In the genomic region with DNA sequence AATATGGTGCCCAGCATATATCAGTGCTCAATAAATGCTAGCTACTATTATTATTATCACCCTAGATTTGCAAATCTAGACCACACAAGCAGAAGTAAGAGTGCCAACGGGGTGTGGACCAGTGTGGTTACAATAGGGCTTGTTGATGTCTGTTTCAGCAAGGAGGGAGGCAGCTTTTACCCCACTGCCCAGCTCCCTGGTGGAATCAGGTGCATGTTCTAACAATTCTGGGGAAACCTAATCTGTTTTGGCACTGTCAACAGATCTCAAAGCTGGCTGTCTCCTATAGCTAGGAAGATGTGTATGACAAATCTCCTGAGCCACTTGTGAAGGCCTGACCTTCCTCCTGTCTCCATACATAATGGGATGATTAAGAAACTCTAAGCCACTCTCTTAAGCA, we compare ENCODE assay signal across 20 cellular contexts. TPM values are rescaled to one million over a fixed set of nuclear protein-coding genes. Genes with fewer than 3 reads are reported as not detected.
DNase-seq lines count a peak whose midpoint lies in the region; ATAC-seq and TF ChIP-seq lines count a peak whose summit lies in the region.
"Had no signal": no experiment of that assay in that cellular context is flagged by ENCODE, and none has a peak within 500 bp of the region (broad histone marks: within the 10 kb centered on the region; RNA-seq: fewer than 3 reads in every experiment).

No MANE protein-coding gene starts in this region.

- no peaks in the 10 kb centered on the region for H3K9me2 ChIP-seq in SU-DHL-6 (replicated peaks; ENCODE audit: insufficient read depth, low read length)

- TF ChIP-seq CTCF in left ventricle myocardium inferior (IDR thresholded peaks at IDR 0.05; ENCODE audit: borderline replicate concordance) (no peak), SU-DHL-6 (IDR thresholded peaks at IDR 0.05; ENCODE audit: insufficient read depth, low read length, poor library complexity, severe bottlenecking) (no peak), upper lobe of right lung (IDR thresholded peaks at IDR 0.05) (no peak)

- CTCF ChIA-PET in activated CD4-positive, alpha-beta T cell treated with anti-CD3 and anti-CD28 coated beads for 36 hours (lab: Charles Lee), result interaction anchor here (1.3 kb wide), 1 partner anchor 10 kb away, joined by 3 read pairs; no protein-coding TSS in a partner anchor

- H3K9me3 Mint-ChIP-seq in activated CD4-positive, alpha-beta T cell treated with anti-CD3 and anti-CD28 coated beads for 36 hours (ENCODE audit: low read depth), result no peaks in the 10 kb centered on the region
- H3K9me3 Mint-ChIP-seq: CD4-positive, alpha-beta T cell had no signal

- H3K36me3 ChIP-seq in left ventricle myocardium inferior (peaks cover 15% of the 10 kb centered on the region), SU-DHL-6 (ENCODE audit: low read length) (no peaks in the 10 kb centered on the region), upper lobe of right lung (no peaks in the 10 kb centered on the region)
- H3K36me3 ChIP-seq: esophagus squamous epithelium had no signal

- no peak overlapping the region for H3K4me3 Mint-ChIP-seq in activated CD4-positive, alpha-beta T cell treated with anti-CD3 and anti-CD28 coated beads for 36 hours
- H3K4me3 Mint-ChIP-seq: CD4-positive, alpha-beta T cell; nephron progenitor cell had no signal

- no peaks in the 10 kb centered on the region for H4K20me1 ChIP-seq in SU-DHL-6 (ENCODE audit: low read depth, low read length)

- intact Hi-C loops in left ventricle myocardium inferior (cut with micrococcal nuclease), result loop anchor here (10.0 kb wide), 1 partner anchor 50 kb away; no protein-coding TSS in a partner anchor
- intact Hi-C loops in cardiac septum (cut with DNase I), result loop anchor here (10.0 kb wide), 1 partner anchor 50 kb away; no protein-coding TSS in a partner anchor
- intact Hi-C loops in upper lobe of right lung (cut with DNase I), result no loop called here
- intact Hi-C loops in activated CD4-positive, alpha-beta T cell treated with anti-CD3 and anti-CD28 coated beads for 36 hours (cut with DNase I, micrococcal nuclease), result no loop called here

- ATAC-seq in upper lobe of right lung (peak; percentile 54), HG03108 (IDR thresholded peaks at IDR 0.05; ENCODE audit: unreplicated experiment) (no peak)
- no peak for ATAC-seq in activated CD4-positive, alpha-beta T cell treated with anti-CD3 and anti-CD28 coated beads for 36 hours
- ATAC-seq: activated naive CD4-positive, alpha-beta T cell treated with anti-CD3 and anti-CD28 coated beads, Interleukin-2, amount 50 U/mL, for 72 hours; body of pancreas had no signal

- H3K9ac ChIP-seq in SU-DHL-6 (ENCODE audit: low read length), result no peak overlapping the region

- peak overlapping the region; percentile 16 for H3K4me2 ChIP-seq in SU-DHL-6 (ENCODE audit: low read depth, low read length, poor library complexity, severe bottlenecking)

- H3K4me3 ChIP-seq in left ventricle myocardium inferior, result no peak overlapping the region
- H3K4me3 ChIP-seq in SU-DHL-6 (ENCODE audit: insufficient read depth, low read length, poor library complexity, severe bottlenecking), result no peak overlapping the region
- H3K4me3 ChIP-seq in upper lobe of right lung, result no peak overlapping the region
- H3K4me3 ChIP-seq: body of pancreas, dorsolateral prefrontal cortex, esophagus squamous epithelium had no signal

- peaks cover 84% of the 10 kb centered on the region for H3K4me1 ChIP-seq in left ventricle myocardium inferior
- H3K4me1 ChIP-seq in upper lobe of right lung, result peaks cover 31% of the 10 kb centered on the region

- H3F3A ChIP-seq in SU-DHL-6 (ENCODE audit: insufficient read depth), result no peaks in the 10 kb centered on the region

- H3K27me3 ChIP-seq in left ventricle myocardium inferior (ENCODE audit: low read depth) (no peaks in the 10 kb centered on the region), SU-DHL-6 (ENCODE audit: low read length) (no peaks in the 10 kb centered on the region), upper lobe of right lung (no peaks in the 10 kb centered on the region)

- H3K9me3 ChIP-seq in left ventricle myocardium inferior (replicated peaks) (peaks cover 6% of the 10 kb centered on the region), SU-DHL-6 (ENCODE audit: insufficient read depth, low read length) (no peaks in the 10 kb centered on the region), upper lobe of right lung (no peaks in the 10 kb centered on the region)
- H3K9me3 ChIP-seq: body of pancreas had no signal

- H3K27ac ChIP-seq in left ventricle myocardium inferior (replicated peaks) (peak overlapping the region; percentile 17), SU-DHL-6 (ENCODE audit: low read depth, low read length) (0 out of 2 replicates have a peak overlapping the region, but pooled peaks have one; percentile 7), upper lobe of right lung (no peak overlapping the region)
- H3K27ac ChIP-seq: body of pancreas, dorsolateral prefrontal cortex had no signal

- peak overlapping the region; percentile 2 for H2AFZ ChIP-seq in SU-DHL-6 (ENCODE audit: low read depth, low read length, severe bottlenecking)

- POLR2A ChIA-PET in activated CD4-positive, alpha-beta T cell treated with anti-CD3 and anti-CD28 coated beads for 36 hours (lab: Charles Lee), result no interaction called here

- no peaks in the 10 kb centered on the region for H3K36me3 Mint-ChIP-seq in activated CD4-positive, alpha-beta T cell treated with anti-CD3 and anti-CD28 coated beads for 36 hours (ENCODE audit: low read depth)

- H3K79me2 ChIP-seq in SU-DHL-6 (ENCODE audit: insufficient read depth, low read length), result no peaks in the 10 kb centered on the region

- DNase-seq in left ventricle myocardium inferior, result no peak
- no peak for DNase-seq in cardiac septum (ENCODE audit: low spot score)
- peak; percentile 30 for DNase-seq in germinal center (ENCODE audit: low spot score)
- DNase-seq in upper lobe of right lung, result no peak
- no peak for DNase-seq in activated CD4-positive, alpha-beta T cell treated with anti-CD3 and anti-CD28 coated beads for 36 hours
- DNase-seq in RKO (ENCODE audit: low spot score), result no peak
- DNase-seq: activated CD4-positive, alpha-beta T cell treated with anti-CD3 and anti-CD28 coated beads, Interleukin-2, amount 50 U/mL, for 1 hour; activated T-cell treated with anti-CD3 and anti-CD28 coated beads for 4 hours; body of pancreas; CD4-positive, alpha-beta T cell; DND-41; dorsolateral prefrontal cortex; esophagus squamous epithelium; HCEC 1CT; Kasumi-1; NCI-H2227 treated with DMSO at 0.1 percent for 48 hours; nephron progenitor cell had no signal

- H3K27ac Mint-ChIP-seq in activated CD4-positive, alpha-beta T cell treated with anti-CD3 and anti-CD28 coated beads for 36 hours, result no peak overlapping the region
- H3K27ac Mint-ChIP-seq: activated naive CD4-positive, alpha-beta T cell treated with anti-CD3 and anti-CD28 coated beads, Interleukin-2, amount 50 U/mL, for 72 hours; CD4-positive, alpha-beta T cell; nephron progenitor cell had no signal

- peaks cover 23% of the 10 kb centered on the region for H3K4me1 Mint-ChIP-seq in activated CD4-positive, alpha-beta T cell treated with anti-CD3 and anti-CD28 coated beads for 36 hours

- H3K27me3 Mint-ChIP-seq in activated CD4-positive, alpha-beta T cell treated with anti-CD3 and anti-CD28 coated beads for 36 hours, result peaks cover 5% of the 10 kb centered on the region

RNA-seq across cellular contexts. Expression of gene TGFBI, which starts 5.7 kb away (rescaled TPM):
- total RNA-seq in left ventricle myocardium inferior (43.4 TPM), cardiac septum (46.9 TPM), upper lobe of right lung (96.7 TPM)
- not detected for total RNA-seq in activated CD4-positive, alpha-beta T cell treated with anti-CD3 and anti-CD28 coated beads for 36 hours
- total RNA-seq: activated naive CD4-positive, alpha-beta T cell treated with anti-CD3 and anti-CD28 coated beads, Interleukin-2, amount 50 U/mL, for 72 hours had no signal

Comparison
In these comparisons a context has a peak if more than half of its experiments do, and no peak if none do; other contexts are left out.
1. RNA of gene TGFBI, which starts 5.7 kb away (total RNA-seq): 96.7 TPM in upper lobe of right lung (single experiment), 46.9 TPM in cardiac septum (single experiment) and 43.4 TPM in left ventricle myocardium inferior (single experiment); not detected in activated CD4-positive, alpha-beta T cell treated with anti-CD3 and anti-CD28 coated beads for 36 hours; every median in the first group is over 10 times any median in the second.
2. intact Hi-C loops: an anchor here in left ventricle myocardium inferior (10.0 kb wide) and cardiac septum (10.0 kb wide); none called in upper lobe of right lung and activated CD4-positive, alpha-beta T cell treated with anti-CD3 and anti-CD28 coated beads for 36 hours.